17 cellular contexts compared by ENCODE assay signal in genomic region chr12:28631831-28632230, GRCh38.
"Had no signal": no experiment of that assay in that cellular context is flagged by ENCODE, and none has a peak within 500 bp of the region (broad histone marks: within the 10 kb centered on the region; RNA-seq: fewer than 3 reads in every experiment).

No MANE protein-coding gene starts in this region.

- H3K4me3 ChIP-seq: cardiac muscle cell, transverse colon had no signal

- H3K79me2 ChIP-seq: parathyroid adenoma had no signal

- H3K36me3 ChIP-seq: cardiac muscle cell, neutrophil, transverse colon had no signal

- H3K27me3 ChIP-seq: cardiac muscle cell, neutrophil, transverse colon had no signal

- H3K9ac ChIP-seq: parathyroid adenoma had no signal

- H2AFZ ChIP-seq: parathyroid adenoma had no signal

- ATAC-seq: activated CD4-positive, CD25-positive, alpha-beta regulatory T cell treated with anti-CD3 and anti-CD28 coated beads, Interleukin-2, amount 50 U/mL, for 24 hours; left lobe of liver; T-cell had no signal

- H3K9me3 ChIP-seq: neutrophil, transverse colon had no signal

- H3K36me3 Mint-ChIP-seq: activated naive CD8-positive, alpha-beta T cell treated with anti-CD3 and anti-CD28 coated beads for 36 hours; naive B cell; T-cell had no signal

- H3K27ac ChIP-seq: cardiac muscle cell, neutrophil, parathyroid adenoma, transverse colon had no signal

- H3K4me3 Mint-ChIP-seq: activated naive CD8-positive, alpha-beta T cell treated with anti-CD3 and anti-CD28 coated beads for 36 hours; activated T-helper 1 cell treated with anti-CD3 and anti-CD28 coated beads, Interleukin-12 subunit alpha, Interleukin-12 subunit beta, Interleukin-2, Interleukin-4 antibody, amounts not matched to agents 30 ng/mL and 10 ng/mL and 1 ng/mL, durations not matched to agents 14 hours and 24 hours and 36 hours; naive B cell; T-cell had no signal

- FAIRE-seq: colon had no signal

- H3K27ac Mint-ChIP-seq: activated naive CD8-positive, alpha-beta T cell treated with anti-CD3 and anti-CD28 coated beads for 36 hours; activated T-helper 1 cell treated with anti-CD3 and anti-CD28 coated beads, Interleukin-12 subunit alpha, Interleukin-12 subunit beta, Interleukin-2, Interleukin-4 antibody, amounts not matched to agents 30 ng/mL and 10 ng/mL and 1 ng/mL, durations not matched to agents 14 hours and 24 hours and 36 hours; naive B cell; T-cell had no signal

- H3K9me3 Mint-ChIP-seq: activated naive CD8-positive, alpha-beta T cell treated with anti-CD3 and anti-CD28 coated beads for 36 hours; activated T-helper 1 cell treated with anti-CD3 and anti-CD28 coated beads, Interleukin-12 subunit alpha, Interleukin-12 subunit beta, Interleukin-2, Interleukin-4 antibody, amounts not matched to agents 30 ng/mL and 10 ng/mL and 1 ng/mL, durations not matched to agents 14 hours and 24 hours and 36 hours; T-cell had no signal

- H3K4me1 Mint-ChIP-seq: activated naive CD8-positive, alpha-beta T cell treated with anti-CD3 and anti-CD28 coated beads for 36 hours; naive B cell; T-cell had no signal

- H3K27me3 Mint-ChIP-seq: naive B cell had no signal

- DNase-seq: activated naive CD8-positive, alpha-beta T cell treated with anti-CD3 and anti-CD28 coated beads for 36 hours; aorta; islet precursor cell; naive B cell; retina; stimulated activated CD4-positive, alpha-beta T cell treated with anti-CD3 and anti-CD28 coated beads, Interleukin-2, amount 100 ng/mL, for 48 hours; stimulated activated naive CD4-positive, alpha-beta T cell; T-cell; T-helper 9 cell; transverse colon had no signal

- H3K4me1 ChIP-seq: parathyroid adenoma, transverse colon had no signal
